ENCODE assay signal across 25 cellular contexts in genomic region chr12:131700271-131700670, GRCh38.
"Had no signal": no experiment of that assay in that cellular context is flagged by ENCODE, and none has a peak within 500 bp of the region (broad histone marks: within the 10 kb centered on the region; RNA-seq: fewer than 3 reads in every experiment).

No MANE protein-coding gene starts in this region.

- H3K36me3 Mint-ChIP-seq: mesothelial cell of epicardium had no signal

- H3K4me1 Mint-ChIP-seq: endodermal cell; mesothelial cell of epicardium; naive B cell; neural crest cell; stimulated activated naive CD8-positive, alpha-beta T cell treated with anti-CD3 and anti-CD28 coated beads, Interleukin-15, amount 100 ng/mL, for 72 hours had no signal

- H3K4me3 Mint-ChIP-seq: endodermal cell; mesothelial cell of epicardium; natural killer cell treated with Interleukin-12 subunit alpha and Interleukin-12 subunit beta and Interleukin-15 and Interleukin-18, amount 100 ng/mL, for 72 hours; neural crest cell; stimulated activated naive CD8-positive, alpha-beta T cell treated with anti-CD3 and anti-CD28 coated beads, Interleukin-15, amount 100 ng/mL, for 72 hours had no signal

- ATAC-seq: esophagus mucosa; gastrocnemius medialis; left lung; mucosa of descending colon; natural killer cell treated with Interleukin-12 subunit alpha and Interleukin-12 subunit beta and Interleukin-15 and Interleukin-18, amount 100 ng/mL, for 72 hours; right lobe of liver; stimulated activated naive CD8-positive, alpha-beta T cell treated with anti-CD3 and anti-CD28 coated beads, Interleukin-15, amount 100 ng/mL, for 72 hours; upper lobe of right lung had no signal

- H3K27ac Mint-ChIP-seq: endodermal cell; mesothelial cell of epicardium; natural killer cell treated with Interleukin-12 subunit alpha and Interleukin-12 subunit beta and Interleukin-15 and Interleukin-18, amount 100 ng/mL, for 72 hours; progenitor cell of endocrine pancreas; stimulated activated naive CD8-positive, alpha-beta T cell treated with anti-CD3 and anti-CD28 coated beads, Interleukin-15, amount 100 ng/mL, for 72 hours had no signal

- DNase-seq: effector CD8-positive, alpha-beta T cell; endodermal cell; foreskin fibroblast; gastrocnemius medialis; head of caudate nucleus; kidney; left lung; mesenchymal stem cell; mucosa of descending colon; naive B cell; nucleus accumbens; small intestine; stimulated activated CD4-positive, alpha-beta T cell treated with anti-CD3 and anti-CD28 coated beads, Interleukin-15, amount 100 ng/mL, for 24 hours; stimulated activated CD4-positive, alpha-beta T cell treated with anti-CD3 and anti-CD28 coated beads, Interleukin-2, amount 100 ng/mL, for 48 hours; stimulated activated naive CD4-positive, alpha-beta T cell; stimulated activated naive CD8-positive, alpha-beta T cell treated with anti-CD3 and anti-CD28 coated beads, Interleukin-15, amount 100 ng/mL, for 72 hours; transverse colon; upper lobe of right lung; uterus had no signal
